Comparison of ENCODE assay signal across 25 cellular contexts in genomic region chr7:76386691-76387260, GRCh38. TPM values are rescaled to one million over a fixed set of nuclear protein-coding genes. Genes with fewer than 3 reads are reported as not detected.
A peak's percentile ranks its signal among the peaks of the same experiment; 100 is the strongest.
DNase-seq lines count a peak whose midpoint lies in the region; ATAC-seq and TF ChIP-seq lines count a peak whose summit lies in the region.
"Had no signal": no experiment of that assay in that cellular context is flagged by ENCODE, and none has a peak within 500 bp of the region (broad histone marks: within the 10 kb centered on the region; RNA-seq: fewer than 3 reads in every experiment).

No MANE protein-coding gene starts in this region.

- TF ChIP-seq CTCF in astrocyte of the spinal cord (IDR thresholded peaks at IDR 0.05; ENCODE audit: low read depth, low read length) = no peak

- H3K4me2 ChIP-seq in neuronal stem cell (ENCODE audit: insufficient read depth, low read length, poor library complexity, severe bottlenecking) = no peak overlapping the region

- no peaks in the 10 kb centered on the region for H3K9me3 Mint-ChIP-seq in activated CD4-positive, alpha-beta memory T cell treated with anti-CD3 and anti-CD28 coated beads for 36 hours
- H3K9me3 Mint-ChIP-seq: activated naive CD4-positive, alpha-beta T cell treated with anti-CD3 and anti-CD28 coated beads, Interleukin-2, amount 50 U/mL, for 72 hours; activated T-helper 1 cell treated with anti-CD3 and anti-CD28 coated beads, Interleukin-12 subunit alpha, Interleukin-12 subunit beta, Interleukin-2, Interleukin-4 antibody, amounts not matched to agents 30 ng/mL and 10 ng/mL and 1 ng/mL, durations not matched to agents 14 hours and 24 hours and 36 hours; nephron progenitor cell; stimulated activated naive CD8-positive, alpha-beta T cell treated with anti-CD3 and anti-CD28 coated beads, Interleukin-15, Interleukin-2, amounts not matched to agents 100 ng/mL and 50 ng/mL, for 24 hours; type B pancreatic cell had no signal

- DNase-seq in EL (peak; percentile 35), NCI-H524 (lab: John Stamatoyannopoulos, UW) (peak; percentile 71 to 93), astrocyte of the spinal cord (ENCODE audit: low read depth, low spot score) (peak; percentile 13), neuronal stem cell (ENCODE audit: low spot score) (no peak), mucosa of gallbladder (ENCODE audit: low spot score) (no peak), GDM1 (lab: John Stamatoyannopoulos, UW) (no peak)
- DNase-seq in activated CD4-positive, alpha-beta memory T cell treated with anti-CD3 and anti-CD28 coated beads for 36 hours = no peak
- DNase-seq: activated CD4-positive, CD25-positive, alpha-beta regulatory T cell treated with anti-CD3 and anti-CD28 coated beads, Interleukin-2, amount 50 U/mL, for 72 hours; body of pancreas; Caco-2; head of caudate nucleus; left cardiac atrium; NCI-H187 treated with DMSO at 0.1 percent for 48 hours; NCI-H345; nephron progenitor cell; RPMI8226; stimulated activated CD4-positive, alpha-beta T cell treated with anti-CD3 and anti-CD28 coated beads, Interleukin-2, amount 100 ng/mL, for 48 hours had no signal

- H3K36me3 ChIP-seq in neuronal stem cell (replicated peaks in 1 of 2; ENCODE audit: control insufficient read depth in 2 of 2, insufficient read depth in 2 of 2, low read length in 2 of 2) = no peaks in the 10 kb centered on the region

- no peaks in the 10 kb centered on the region for H3K79me1 ChIP-seq in neuronal stem cell (ENCODE audit: low read depth, low read length)

- no peak overlapping the region for H3K14ac ChIP-seq in neuronal stem cell (ENCODE audit: low read length)

- H3K4me3 Mint-ChIP-seq in activated CD4-positive, alpha-beta memory T cell treated with anti-CD3 and anti-CD28 coated beads for 36 hours = no peak overlapping the region
- H3K4me3 Mint-ChIP-seq: activated T-helper 1 cell treated with anti-CD3 and anti-CD28 coated beads, Interleukin-12 subunit alpha, Interleukin-12 subunit beta, Interleukin-2, Interleukin-4 antibody, amounts not matched to agents 30 ng/mL and 10 ng/mL and 1 ng/mL, durations not matched to agents 14 hours and 24 hours and 36 hours; B cell; nephron progenitor cell; stimulated activated naive CD8-positive, alpha-beta T cell treated with anti-CD3 and anti-CD28 coated beads, Interleukin-15, Interleukin-2, amounts not matched to agents 100 ng/mL and 50 ng/mL, for 24 hours; type B pancreatic cell had no signal

- H3K9ac ChIP-seq in neuronal stem cell (ENCODE audit: low read depth, low read length, poor library complexity) = no peak overlapping the region

- no peak overlapping the region for H3K27ac Mint-ChIP-seq in activated CD4-positive, alpha-beta memory T cell treated with anti-CD3 and anti-CD28 coated beads for 36 hours
- H3K27ac Mint-ChIP-seq: activated naive CD4-positive, alpha-beta T cell treated with anti-CD3 and anti-CD28 coated beads, Interleukin-2, amount 50 U/mL, for 72 hours; activated T-helper 1 cell treated with anti-CD3 and anti-CD28 coated beads, Interleukin-12 subunit alpha, Interleukin-12 subunit beta, Interleukin-2, Interleukin-4 antibody, amounts not matched to agents 30 ng/mL and 10 ng/mL and 1 ng/mL, durations not matched to agents 14 hours and 24 hours and 36 hours; B cell; nephron progenitor cell; progenitor cell of endocrine pancreas; stimulated activated naive CD8-positive, alpha-beta T cell treated with anti-CD3 and anti-CD28 coated beads, Interleukin-15, Interleukin-2, amounts not matched to agents 100 ng/mL and 50 ng/mL, for 24 hours; type B pancreatic cell had no signal

- H3K18ac ChIP-seq in neuronal stem cell (ENCODE audit: low read length) = no peak overlapping the region

- CTCF ChIA-PET in activated CD4-positive, alpha-beta memory T cell treated with anti-CD3 and anti-CD28 coated beads for 36 hours (lab: Charles Lee) = no interaction called here

- in situ Hi-C loops in astrocyte of the spinal cord (cut with HindIII; ENCODE audit: low sequenced_read_pairs) = no loop called here

- no peak overlapping the region for H3K4ac ChIP-seq in neuronal stem cell (ENCODE audit: low read length)

- H3K9me3 ChIP-seq in neuronal stem cell (replicated peaks in 1 of 2; ENCODE audit: control insufficient read depth in 2 of 2, insufficient read depth in 1 of 2, low read depth in 1 of 2, low read length in 2 of 2) = no peaks in the 10 kb centered on the region
- H3K9me3 ChIP-seq: body of pancreas, Caco-2 had no signal

- no peak overlapping the region for H3K23ac ChIP-seq in neuronal stem cell (ENCODE audit: low read depth, low read length, poor library complexity)

- H2BK5ac ChIP-seq in neuronal stem cell (ENCODE audit: low read length) = no peak overlapping the region

- H2BK120ac ChIP-seq in neuronal stem cell (ENCODE audit: low read depth, low read length) = no peak overlapping the region

- no peak overlapping the region for H2AK5ac ChIP-seq in neuronal stem cell (ENCODE audit: low read depth, low read length)

- ATAC-seq in HG03139 (IDR thresholded peaks at IDR 0.05; ENCODE audit: unreplicated experiment) = no peak
- ATAC-seq: activated naive CD4-positive, alpha-beta T cell treated with anti-CD3 and anti-CD28 coated beads, Interleukin-2, amount 50 U/mL, for 72 hours; body of pancreas; left cardiac atrium had no signal

- H2BK15ac ChIP-seq in neuronal stem cell (ENCODE audit: low read length) = no peak overlapping the region

- no peaks in the 10 kb centered on the region for H3K36me3 Mint-ChIP-seq in activated CD4-positive, alpha-beta memory T cell treated with anti-CD3 and anti-CD28 coated beads for 36 hours
- H3K36me3 Mint-ChIP-seq: activated naive CD4-positive, alpha-beta T cell treated with anti-CD3 and anti-CD28 coated beads, Interleukin-2, amount 50 U/mL, for 72 hours; type B pancreatic cell had no signal

- H3K4me3 ChIP-seq in astrocyte of the spinal cord (ENCODE audit: low read depth, low read length) (no peak overlapping the region), neuronal stem cell (ENCODE audit: low read length in 2 of 2) (no peak overlapping the region)
- H3K4me3 ChIP-seq: body of pancreas, skin epidermis had no signal

- no peak overlapping the region for H4K91ac ChIP-seq in neuronal stem cell (ENCODE audit: low read depth, low read length, poor library complexity)

- no peak overlapping the region for H3K27ac ChIP-seq in neuronal stem cell (replicated peaks; ENCODE audit: low read length)
- H3K27ac ChIP-seq: body of pancreas, skin epidermis had no signal

- H3K27me3 Mint-ChIP-seq in activated CD4-positive, alpha-beta memory T cell treated with anti-CD3 and anti-CD28 coated beads for 36 hours = no peaks in the 10 kb centered on the region
- H3K27me3 Mint-ChIP-seq: B cell; progenitor cell of endocrine pancreas; stimulated activated naive CD8-positive, alpha-beta T cell treated with anti-CD3 and anti-CD28 coated beads, Interleukin-15, Interleukin-2, amounts not matched to agents 100 ng/mL and 50 ng/mL, for 24 hours; type B pancreatic cell had no signal

- H3K27me3 ChIP-seq in neuronal stem cell (ENCODE audit: control insufficient read depth in 3 of 3, insufficient read depth in 3 of 3, low read depth in 1 of 3, low read length in 3 of 3) = no peaks in the 10 kb centered on the region
- H3K27me3 ChIP-seq: body of pancreas had no signal

- no CpG with 5 or more reads among the region's 11 CpGs for WGBS in neuronal stem cell (ENCODE audit: extremely low coverage in 2 of 2, insufficient read length in 2 of 2, insufficient replicate concordance in 1 of 2), 2 donors

- H4K8ac ChIP-seq in neuronal stem cell (ENCODE audit: low read depth, low read length) = no peak overlapping the region

- peaks cover 3% of the 10 kb centered on the region for H3K4me1 Mint-ChIP-seq in activated CD4-positive, alpha-beta memory T cell treated with anti-CD3 and anti-CD28 coated beads for 36 hours (ENCODE audit: low read depth)

- peaks cover 6 to 7% of the 10 kb centered on the region in 2 donors for H3K4me1 ChIP-seq in neuronal stem cell (ENCODE audit: control insufficient read depth in 2 of 2, insufficient read depth in 1 of 2, low read depth in 1 of 2, low read length in 2 of 2)

- intact Hi-C loops in activated CD4-positive, alpha-beta memory T cell treated with anti-CD3 and anti-CD28 coated beads for 36 hours (cut with micrococcal nuclease) = no loop called here

- peak overlapping the region; percentile 13 for H2AFZ ChIP-seq in neuronal stem cell (ENCODE audit: low read length)

- no peak overlapping the region for H2BK12ac ChIP-seq in neuronal stem cell (ENCODE audit: low read length)

- POLR2A ChIA-PET in activated CD4-positive, alpha-beta memory T cell treated with anti-CD3 and anti-CD28 coated beads for 36 hours (lab: Charles Lee) = no interaction called here

RNA-seq across cellular contexts. Expression of gene SSC4D, which starts 22.7 kb away (rescaled TPM):
- polyA plus RNA-seq in neuronal stem cell (2013, experiment 1 of 2) = 4.3 TPM
- polyA plus RNA-seq in neuronal stem cell (2013, experiment 2 of 2) = 4.1 TPM
- 0.40 TPM for total RNA-seq in mucosa of gallbladder
- under 1 TPM; 0.81 to 0.87 TPM for total RNA-seq in activated CD4-positive, alpha-beta memory T cell treated with anti-CD3 and anti-CD28 coated beads for 36 hours
- total RNA-seq: B cell had no signal

RNA-seq across cellular contexts. Expression of gene YWHAG, which starts 28.0 kb away (rescaled TPM):
- polyA plus RNA-seq in neuronal stem cell (2013, experiment 1 of 2) = 115 TPM
- 115 TPM for polyA plus RNA-seq in neuronal stem cell (2013, experiment 2 of 2)
- 95.4 TPM for total RNA-seq in mucosa of gallbladder
- 100 to 1,000 TPM; 127 TPM for total RNA-seq in activated CD4-positive, alpha-beta memory T cell treated with anti-CD3 and anti-CD28 coated beads for 36 hours

RNA-seq across cellular contexts. Expression of gene ZP3, which starts 38.0 kb away (rescaled TPM):
- 11.6 TPM for polyA plus RNA-seq in neuronal stem cell (2013, experiment 1 of 2)
- polyA plus RNA-seq in neuronal stem cell (2013, experiment 2 of 2) = 8.8 TPM
- total RNA-seq in mucosa of gallbladder = 5.6 TPM
- total RNA-seq in activated CD4-positive, alpha-beta memory T cell treated with anti-CD3 and anti-CD28 coated beads for 36 hours = 10 to 100 TPM; 19.4 to 20.4 TPM
- total RNA-seq: progenitor cell of endocrine pancreas had no signal

Comparison
In these comparisons a context has a peak if more than half of its experiments do, and no peak if none do; other contexts are left out.
1. DNase-seq: peak in EL (single experiment), NCI-H524 (2 of 2) and astrocyte of the spinal cord (single experiment); none in neuronal stem cell (single experiment), mucosa of gallbladder (single experiment), activated CD4-positive, alpha-beta memory T cell treated with anti-CD3 and anti-CD28 coated beads for 36 hours (single experiment) and GDM1 (single experiment).